ENCODE assay signal across 18 cellular contexts in the genomic region with DNA sequence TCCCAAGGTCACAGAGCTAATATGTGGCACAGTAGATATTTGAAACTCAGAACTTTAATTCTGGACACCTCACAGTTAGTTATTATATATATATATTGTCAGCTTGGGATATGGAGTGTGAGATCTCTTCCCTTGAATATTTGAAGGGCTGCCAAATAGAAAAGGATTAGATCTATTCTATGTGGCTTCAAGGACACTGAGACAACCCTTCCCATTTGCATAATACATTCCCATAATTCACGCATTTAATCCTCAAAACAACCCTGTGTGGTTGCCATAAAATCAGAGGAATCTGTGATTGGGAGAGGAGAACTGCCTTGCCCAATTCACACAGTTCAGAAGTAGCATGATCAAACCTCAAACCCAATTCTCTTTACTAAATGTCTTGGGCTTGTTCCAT.
DNase-seq lines count a peak whose midpoint lies in the region; ATAC-seq and TF ChIP-seq lines count a peak whose summit lies in the region.
"Had no signal": no experiment of that assay in that cellular context is flagged by ENCODE, and none has a peak within 500 bp of the region (broad histone marks: within the 10 kb centered on the region; RNA-seq: fewer than 3 reads in every experiment).

No MANE protein-coding gene starts in this region.

- TF ChIP-seq CTCF in MCF 10A (IDR thresholded peaks at IDR 0.05; ENCODE audit: unreplicated experiment) (no peak), breast epithelium (IDR thresholded peaks at IDR 0.05) (no peak), coronary artery (IDR thresholded peaks at IDR 0.05) (no peak)

- no peak overlapping the region for H3K27ac ChIP-seq in breast epithelium
- no peak overlapping the region for H3K27ac ChIP-seq in coronary artery
- H3K27ac ChIP-seq: 22Rv1; BLaER1 treated with 17β-estradiol and CSF1 and Interleukin-3, amounts not matched to agents 10 nM and 100 nM had no signal

- no peaks in the 10 kb centered on the region for H3K4me1 ChIP-seq in breast epithelium
- peaks cover 27% of the 10 kb centered on the region for H3K4me1 ChIP-seq in adipocyte (ENCODE audit: control insufficient read depth, insufficient read depth, low read length)
- H3K4me1 ChIP-seq: BLaER1 treated with 17β-estradiol and CSF1 and Interleukin-3, amounts not matched to agents 10 nM and 100 nM had no signal

- peaks cover 24% of the 10 kb centered on the region for H3K4me1 Mint-ChIP-seq in MCF 10A (ENCODE audit: insufficient read depth, unreplicated experiment)
- no peaks in the 10 kb centered on the region for H3K4me1 Mint-ChIP-seq in stimulated activated memory B cell treated with anti-CD40 and anti-IgM and Interleukin-4, amounts not matched to agents 10 μg/mL and 1 μg/mL and 100 μg/mL, for 72 hours

- H3K27me3 ChIP-seq in breast epithelium, result no peaks in the 10 kb centered on the region
- no peaks in the 10 kb centered on the region for H3K27me3 ChIP-seq in adipocyte (replicated peaks; ENCODE audit: control insufficient read depth, insufficient read depth, low read length)
- H3K27me3 ChIP-seq: BLaER1 treated with 17β-estradiol and CSF1 and Interleukin-3, amounts not matched to agents 10 nM and 100 nM had no signal

- no peaks in the 10 kb centered on the region for H3K36me3 ChIP-seq in breast epithelium
- H3K36me3 ChIP-seq in adipocyte (ENCODE audit: control insufficient read depth, insufficient read depth, low read length, severe bottlenecking), result no peaks in the 10 kb centered on the region
- H3K36me3 ChIP-seq: BLaER1 treated with 17β-estradiol and CSF1 and Interleukin-3, amounts not matched to agents 10 nM and 100 nM had no signal

- H3K9ac ChIP-seq in adipocyte (ENCODE audit: low read length), result no peak overlapping the region
- H3K9ac ChIP-seq: BLaER1 treated with 17β-estradiol and CSF1 and Interleukin-3, amounts not matched to agents 10 nM and 100 nM had no signal

- H3K4me3 Mint-ChIP-seq in MCF 10A (ENCODE audit: unreplicated experiment), result no peak overlapping the region
- no peak overlapping the region for H3K4me3 Mint-ChIP-seq in stimulated activated memory B cell treated with anti-CD40 and anti-IgM and Interleukin-4, amounts not matched to agents 10 μg/mL and 1 μg/mL and 100 μg/mL, for 72 hours

- no peak for ATAC-seq in stimulated activated memory B cell treated with anti-CD40 and anti-IgM and Interleukin-4, amounts not matched to agents 10 μg/mL and 1 μg/mL and 100 μg/mL, for 72 hours
- no peak for ATAC-seq in GM19452 (IDR thresholded peaks at IDR 0.05; ENCODE audit: unreplicated experiment)
- ATAC-seq: K562 had no signal

- no peak for TF ChIP-seq POLR2A in breast epithelium (IDR thresholded peaks at IDR 0.05)

- CTCF ChIA-PET in MCF 10A (lab: Yijun Ruan, JAX), result no interaction called here

- BruUV-seq in MCF 10A (replicated peaks; lab: Mats Ljungman, UMichigan), result TSS peak; percentile 99

- H3K4me3 ChIP-seq in breast epithelium, result no peak overlapping the region
- H3K4me3 ChIP-seq in adipocyte (ENCODE audit: low read length), result no peak overlapping the region
- H3K4me3 ChIP-seq in coronary artery, result no peak overlapping the region
- H3K4me3 ChIP-seq: BLaER1 treated with 17β-estradiol and CSF1 and Interleukin-3, amounts not matched to agents 10 nM and 100 nM; K562 had no signal

- no peaks in the 10 kb centered on the region for H3K36me3 Mint-ChIP-seq in MCF 10A (ENCODE audit: insufficient read depth, unreplicated experiment)
- H3K36me3 Mint-ChIP-seq in stimulated activated memory B cell treated with anti-CD40 and anti-IgM and Interleukin-4, amounts not matched to agents 10 μg/mL and 1 μg/mL and 100 μg/mL, for 72 hours, result no peaks in the 10 kb centered on the region

- no peaks in the 10 kb centered on the region for H3K27me3 Mint-ChIP-seq in MCF 10A (ENCODE audit: insufficient read depth, unreplicated experiment)
- H3K27me3 Mint-ChIP-seq in stimulated activated memory B cell treated with anti-CD40 and anti-IgM and Interleukin-4, amounts not matched to agents 10 μg/mL and 1 μg/mL and 100 μg/mL, for 72 hours, result peaks cover 12% of the 10 kb centered on the region

- DNase-seq in MCF 10A (ENCODE audit: unreplicated experiment) (peak; percentile 20), breast epithelium (ENCODE audit: low spot score in 2 of 2) (no peak), adipocyte (ENCODE audit: low read depth) (peak; percentile 34), iris pigment epithelial cell (ENCODE audit: low read depth) (peak; percentile 56), coronary artery (ENCODE audit: low spot score) (no peak), 8988T (no peak)
- DNase-seq: DMS79, MV-4-11, NCI-H1417, NCI-H187 treated with DMSO at 0.1 percent for 48 hours, NCI-H82, RPMI8226, SIG-M5 had no signal

- intact Hi-C loops in MCF 10A (cut with micrococcal nuclease) (no loop called here), breast epithelium (cut with DNase I; ENCODE audit: low total_unique reads) (no loop called here)

- POLR2A ChIA-PET in MCF 10A (lab: Yijun Ruan, JAX), result interaction anchor here (0.5 kb wide), 1 partner anchor 171 kb away, joined by 3 read pairs; no protein-coding TSS in a partner anchor

- peak overlapping the region; percentile 63 for H3K27ac Mint-ChIP-seq in MCF 10A (ENCODE audit: low read depth, unreplicated experiment)
- no peak overlapping the region for H3K27ac Mint-ChIP-seq in stimulated activated memory B cell treated with anti-CD40 and anti-IgM and Interleukin-4, amounts not matched to agents 10 μg/mL and 1 μg/mL and 100 μg/mL, for 72 hours

- no peaks in the 10 kb centered on the region for H3K9me3 Mint-ChIP-seq in MCF 10A (ENCODE audit: unreplicated experiment)
- H3K9me3 Mint-ChIP-seq in stimulated activated memory B cell treated with anti-CD40 and anti-IgM and Interleukin-4, amounts not matched to agents 10 μg/mL and 1 μg/mL and 100 μg/mL, for 72 hours, result no peaks in the 10 kb centered on the region

- H3K9me3 ChIP-seq in breast epithelium (no peaks in the 10 kb centered on the region), adipocyte (ENCODE audit: control insufficient read depth, low read length) (no peaks in the 10 kb centered on the region)
- H3K9me3 ChIP-seq: BLaER1 treated with 17β-estradiol and CSF1 and Interleukin-3, amounts not matched to agents 10 nM and 100 nM had no signal

Comparison
In these comparisons a context has a peak if more than half of its experiments do, and no peak if none do; other contexts are left out.
1. DNase-seq: peak in MCF 10A (single experiment), adipocyte (single experiment) and iris pigment epithelial cell (single experiment); none in breast epithelium (0 of 2), coronary artery (single experiment) and 8988T (single experiment).